In genomic region chr20:20019123-20019522, GRCh38 we compare ENCODE assay signal across 11 cellular contexts. TPM values are rescaled to one million over a fixed set of nuclear protein-coding genes. Genes with fewer than 3 reads are reported as not detected.
DNase-seq lines count a peak whose midpoint lies in the region; ATAC-seq, FAIRE-seq and TF ChIP-seq lines count a peak whose summit lies in the region.
"Had no signal": no experiment of that assay in that cellular context is flagged by ENCODE, and none has a peak within 500 bp of the region (broad histone marks: within the 10 kb centered on the region; RNA-seq: fewer than 3 reads in every experiment).

No MANE protein-coding gene starts in this region.

- no peak overlapping the region for H2BK5ac ChIP-seq in H9 (ENCODE audit: insufficient read length, low read length)

- no peak overlapping the region for H3K18ac ChIP-seq in H9 (ENCODE audit: insufficient read length, low read depth, low read length)

- peaks cover 2% of the 10 kb centered on the region for H3K9me1 ChIP-seq in keratinocyte (ENCODE audit: control insufficient read depth, extremely low read depth, insufficient read depth, low read length)

- no peak overlapping the region for H3T11ph ChIP-seq in H9 (ENCODE audit: low read length)

- H3K79me1 ChIP-seq in H9 (ENCODE audit: insufficient read depth, low read depth, low read length, poor library complexity, severe bottlenecking): peaks cover 6% of the 10 kb centered on the region

- no peak overlapping the region for H2AFZ ChIP-seq in H9 (ENCODE audit: low read length)
- H2AFZ ChIP-seq in keratinocyte (ENCODE audit: control insufficient read depth, low read length): no peak overlapping the region

- H3K27ac Mint-ChIP-seq in H9: no peak overlapping the region; a peak in 1 of 7 replicates
- H3K27ac Mint-ChIP-seq in activated T-helper 1 cell treated with anti-CD3 and anti-CD28 coated beads, Interleukin-12 subunit alpha, Interleukin-12 subunit beta, Interleukin-2, Interleukin-4 antibody, amounts not matched to agents 30 ng/mL and 10 ng/mL and 1 ng/mL, durations not matched to agents 14 hours and 24 hours and 36 hours: no peak overlapping the region

- H3K56ac ChIP-seq in H9 (ENCODE audit: insufficient read length, low read depth, low read length): no peak overlapping the region

- no peak overlapping the region for H2BK120ac ChIP-seq in H9 (ENCODE audit: low read depth, low read length, poor library complexity, severe bottlenecking)

- TF ChIP-seq CTCF in H9 (conservative IDR thresholded peaks at IDR 0.05) (no peak), keratinocyte (optimal IDR thresholded peaks at IDR 0.05 in 1 of 3, IDR thresholded peaks at IDR 0.05 in 1 of 3, conservative IDR thresholded peaks at IDR 0.05 in 1 of 3; ENCODE audit: extremely low read depth in 1 of 3, insufficient read depth in 2 of 3, low read length in 3 of 3) (no peak)

- peaks cover 28 to 68% (median 55%) of the 10 kb centered on the region in 11 experiments; a peak in 20 of 22 replicates for H4K20me1 ChIP-seq in BLaER1 treated with 17β-estradiol and CSF1 and Interleukin-3, amounts not matched to agents 10 nM and 100 nM
- H4K20me1 ChIP-seq in H9 (ENCODE audit: control insufficient read depth, insufficient read depth, insufficient read length) (no peaks in the 10 kb centered on the region), keratinocyte (ENCODE audit: control insufficient read depth, extremely low read depth, insufficient read depth, low read length) (no peaks in the 10 kb centered on the region)

- ATAC-seq in GM19397 (IDR thresholded peaks at IDR 0.05; ENCODE audit: unreplicated experiment): no peak
- ATAC-seq in HG03280 (IDR thresholded peaks at IDR 0.05; ENCODE audit: unreplicated experiment): no peak
- ATAC-seq: pancreas had no signal

- no peaks in the 10 kb centered on the region for H3K27me3 ChIP-seq in BLaER1 treated with 17β-estradiol and CSF1 and Interleukin-3, amounts not matched to agents 10 nM and 100 nM
- H3K27me3 ChIP-seq in H9 (ENCODE audit: insufficient read depth, low read length) (no peaks in the 10 kb centered on the region), keratinocyte (ENCODE audit: control insufficient read depth, extremely low read depth, insufficient read depth, low read length) (no peaks in the 10 kb centered on the region)
- H3K27me3 ChIP-seq: pancreas, SJSA1 had no signal

- no peaks in the 10 kb centered on the region; the same call in 1 of the 2 replicates for H3K27me3 Mint-ChIP-seq in H9 (ENCODE audit: low read depth)
- H3K27me3 Mint-ChIP-seq in activated T-helper 1 cell treated with anti-CD3 and anti-CD28 coated beads, Interleukin-12 subunit alpha, Interleukin-12 subunit beta, Interleukin-2, Interleukin-4 antibody, amounts not matched to agents 30 ng/mL and 10 ng/mL and 1 ng/mL, durations not matched to agents 14 hours and 24 hours and 36 hours (ENCODE audit: insufficient read depth): no peaks in the 10 kb centered on the region

- no peak overlapping the region for H4K8ac ChIP-seq in H9 (replicated peaks; ENCODE audit: insufficient read length, low read depth, low read length)

- peak overlapping the region; percentile 77 to 98 (median 93) for H3K4me2 ChIP-seq in BLaER1 treated with 17β-estradiol and CSF1 and Interleukin-3, amounts not matched to agents 10 nM and 100 nM
- no peak overlapping the region for H3K4me2 ChIP-seq in H9 (ENCODE audit: insufficient read depth, insufficient read length, low read length)
- H3K4me2 ChIP-seq in keratinocyte (ENCODE audit: control insufficient read depth, extremely low read depth, insufficient read depth, low read depth, low read length): peak overlapping the region; percentile 92

- DNase-seq in H9: no peak
- DNase-seq in activated T-helper 1 cell treated with anti-CD3 and anti-CD28 coated beads, Interleukin-12 subunit alpha, Interleukin-12 subunit beta, Interleukin-2, Interleukin-4 antibody, amounts not matched to agents 30 ng/mL and 10 ng/mL and 1 ng/mL, durations not matched to agents 14 hours and 24 hours and 36 hours (ENCODE audit: low spot score): no peak
- peak; percentile 54 for DNase-seq in keratinocyte (ENCODE audit: low read depth, low spot score)
- DNase-seq in NCI-H524 (lab: John Stamatoyannopoulos, UW): no peak
- no peak for DNase-seq in NCI-H1417 treated with DMSO at 0.1 percent for 48 hours (lab: John Stamatoyannopoulos, UW)
- DNase-seq: pancreas had no signal

- H2BK20ac ChIP-seq in H9 (ENCODE audit: low read depth, low read length, poor library complexity, severe bottlenecking): no peak overlapping the region

- no peak overlapping the region for H2BK12ac ChIP-seq in H9 (ENCODE audit: insufficient read length, low read depth, low read length)

- no peaks in the 10 kb centered on the region for H3K9me3 ChIP-seq in BLaER1 treated with 17β-estradiol and CSF1 and Interleukin-3, amounts not matched to agents 10 nM and 100 nM (replicated peaks in 1 of 11)
- H3K9me3 ChIP-seq in H9 (ENCODE audit: control insufficient read depth, low read depth, low read length): no peaks in the 10 kb centered on the region
- no peaks in the 10 kb centered on the region for H3K9me3 ChIP-seq in keratinocyte (ENCODE audit: control insufficient read depth, low read depth, low read length)
- H3K9me3 ChIP-seq: pancreas, SJSA1 had no signal

- no CpG with 5 or more reads among the region's 2 CpGs for WGBS in H9 (ENCODE audit: extremely low coverage, insufficient read length, low lambda C conversion rate)

- no peak overlapping the region for H4K91ac ChIP-seq in H9 (ENCODE audit: insufficient read length, low read depth, low read length)

- H3K4me1 Mint-ChIP-seq in H9: peaks cover 15 to 27% of the 10 kb centered on the region in 2 experiments
- peaks cover 54% of the 10 kb centered on the region for H3K4me1 Mint-ChIP-seq in activated T-helper 1 cell treated with anti-CD3 and anti-CD28 coated beads, Interleukin-12 subunit alpha, Interleukin-12 subunit beta, Interleukin-2, Interleukin-4 antibody, amounts not matched to agents 30 ng/mL and 10 ng/mL and 1 ng/mL, durations not matched to agents 14 hours and 24 hours and 36 hours (ENCODE audit: low read depth)

- H3K9ac ChIP-seq in BLaER1 treated with 17β-estradiol and CSF1 and Interleukin-3, amounts not matched to agents 10 nM and 100 nM: peak overlapping the region in 10 of 11 experiments; percentile 89 to 97 (median 95); a peak in 16 of 22 replicates
- no peak overlapping the region for H3K9ac ChIP-seq in H9 (ENCODE audit: extremely low read depth, insufficient read length, low read length)
- peak overlapping the region; percentile 95 for H3K9ac ChIP-seq in keratinocyte (ENCODE audit: control insufficient read depth, extremely low read depth, insufficient read depth, low read length)

- no peak overlapping the region for H4K5ac ChIP-seq in H9 (ENCODE audit: insufficient read length, low read depth, low read length)

- H3K23me2 ChIP-seq in H9 (ENCODE audit: insufficient read length, low read depth, low read length, poor library complexity, severe bottlenecking): no peaks in the 10 kb centered on the region

- peak overlapping the region; percentile 39 to 83; a peak in 4 of 5 replicates for H3K4me3 Mint-ChIP-seq in H9
- peak overlapping the region; percentile 90 for H3K4me3 Mint-ChIP-seq in activated T-helper 1 cell treated with anti-CD3 and anti-CD28 coated beads, Interleukin-12 subunit alpha, Interleukin-12 subunit beta, Interleukin-2, Interleukin-4 antibody, amounts not matched to agents 30 ng/mL and 10 ng/mL and 1 ng/mL, durations not matched to agents 14 hours and 24 hours and 36 hours

- no peaks in the 10 kb centered on the region for H3K9me3 Mint-ChIP-seq in H9
- no peaks in the 10 kb centered on the region for H3K9me3 Mint-ChIP-seq in activated T-helper 1 cell treated with anti-CD3 and anti-CD28 coated beads, Interleukin-12 subunit alpha, Interleukin-12 subunit beta, Interleukin-2, Interleukin-4 antibody, amounts not matched to agents 30 ng/mL and 10 ng/mL and 1 ng/mL, durations not matched to agents 14 hours and 24 hours and 36 hours

- peak; percentile 81 for FAIRE-seq in keratinocyte (lab: Jason Lieb, UNC)
- FAIRE-seq: endometrium, pancreas had no signal

- H3K23ac ChIP-seq in H9 (ENCODE audit: insufficient read length, low read depth, low read length): no peak overlapping the region

- intact Hi-C loops in activated T-helper 1 cell treated with anti-CD3 and anti-CD28 coated beads, Interleukin-12 subunit alpha, Interleukin-12 subunit beta, Interleukin-2, Interleukin-4 antibody, amounts not matched to agents 30 ng/mL and 10 ng/mL and 1 ng/mL, durations not matched to agents 14 hours and 24 hours and 36 hours (cut with micrococcal nuclease): loop anchor here (10.0 kb wide), 3 partner anchors 476 to 1884 kb away; partner anchors contain the start of genes KAT14 and PET117

- H3K4me1 ChIP-seq in BLaER1 treated with 17β-estradiol and CSF1 and Interleukin-3, amounts not matched to agents 10 nM and 100 nM: peaks cover 54 to 80% (median 71%) of the 10 kb centered on the region in 10 experiments
- peaks cover 2% of the 10 kb centered on the region; the same call in 1 of the 2 replicates for H3K4me1 ChIP-seq in H9 (ENCODE audit: insufficient read depth, low read length)
- peaks cover 19% of the 10 kb centered on the region for H3K4me1 ChIP-seq in keratinocyte (ENCODE audit: control insufficient read depth, extremely low read depth, insufficient read depth, low read length)

- peak overlapping the region; percentile 82 to 99 (median 94); a peak in 17 of 20 replicates for H3K4me3 ChIP-seq in BLaER1 treated with 17β-estradiol and CSF1 and Interleukin-3, amounts not matched to agents 10 nM and 100 nM
- H3K4me3 ChIP-seq in keratinocyte (ENCODE audit: control insufficient read depth in 2 of 3, extremely low read depth in 1 of 3, insufficient read depth in 2 of 3, low read depth in 1 of 3, low read length in 3 of 3): peak overlapping the region in 2 of 3 experiments; percentile 92 to 96
- H3K4me3 ChIP-seq: SJSA1 had no signal

- H3K14ac ChIP-seq in H9 (ENCODE audit: insufficient read depth, low read length): no peak overlapping the region

- H2BK15ac ChIP-seq in H9 (ENCODE audit: low read depth, low read length): no peak overlapping the region

- dilution Hi-C loops in keratinocyte (cut with MboI; ENCODE audit: extremely low pct_ligation_motif_present, low sequenced_read_pairs): no loop called here

- no peak overlapping the region for H3K4ac ChIP-seq in H9 (ENCODE audit: low read depth, low read length)

- H3K36me3 Mint-ChIP-seq in H9 (ENCODE audit: insufficient read depth in 1 of 3, low read depth in 3 of 3): peaks cover 0 to 12% (median 9%) of the 10 kb centered on the region in 3 experiments; a peak in 5 of 7 replicates
- H3K36me3 Mint-ChIP-seq in activated T-helper 1 cell treated with anti-CD3 and anti-CD28 coated beads, Interleukin-12 subunit alpha, Interleukin-12 subunit beta, Interleukin-2, Interleukin-4 antibody, amounts not matched to agents 30 ng/mL and 10 ng/mL and 1 ng/mL, durations not matched to agents 14 hours and 24 hours and 36 hours (ENCODE audit: low read depth): peaks cover 14% of the 10 kb centered on the region

- peaks cover 24 to 56% (median 50%) of the 10 kb centered on the region in 11 experiments for H3K36me3 ChIP-seq in BLaER1 treated with 17β-estradiol and CSF1 and Interleukin-3, amounts not matched to agents 10 nM and 100 nM
- peaks cover 8 to 32% of the 10 kb centered on the region in 2 experiments for H3K36me3 ChIP-seq in keratinocyte (ENCODE audit: control insufficient read depth in 2 of 2, extremely low read depth in 1 of 2, insufficient read depth in 2 of 2, low read length in 2 of 2)
- H3K36me3 ChIP-seq: pancreas had no signal

- H2AK5ac ChIP-seq in H9 (ENCODE audit: insufficient read length, low read length): no peak overlapping the region

- peak overlapping the region in 7 of 11 experiments; percentile 89 to 95 (median 91); a peak in 10 of 22 replicates for H3K27ac ChIP-seq in BLaER1 treated with 17β-estradiol and CSF1 and Interleukin-3, amounts not matched to agents 10 nM and 100 nM
- no peak overlapping the region for H3K27ac ChIP-seq in H9 (ENCODE audit: insufficient read length, low read depth, low read length)
- H3K27ac ChIP-seq in keratinocyte (ENCODE audit: control insufficient read depth, insufficient read depth, low read length): peak overlapping the region; percentile 85
- H3K27ac ChIP-seq: pancreas, SJSA1 had no signal

- H3K79me2 ChIP-seq in H9 (ENCODE audit: insufficient read depth, low read length) (peaks cover 11% of the 10 kb centered on the region; the same call in 1 of the 2 replicates), keratinocyte (ENCODE audit: control insufficient read depth, insufficient read depth, low read length) (peaks cover 70% of the 10 kb centered on the region)

RNA-seq across cellular contexts. Expression of gene NAA20, which starts 2.0 kb away (rescaled TPM):
- total RNA-seq in H9 (2021): 46.4 and 48.1 TPM in 2 replicates
- total RNA-seq in activated T-helper 1 cell treated with anti-CD3 and anti-CD28 coated beads, Interleukin-12 subunit alpha, Interleukin-12 subunit beta, Interleukin-2, Interleukin-4 antibody, amounts not matched to agents 30 ng/mL and 10 ng/mL and 1 ng/mL, durations not matched to agents 14 hours and 24 hours and 36 hours: 86.3 and 89.9 TPM in 2 replicates
- polyA plus RNA-seq in keratinocyte: 114 to 204 TPM (median 126 TPM) in 3 replicates
- polyA plus RNA-seq in keratinocyte (2011; ENCODE audit: low read depth): 56.6 TPM
- 99.3 and 174 TPM in 2 replicates for polyA plus RNA-seq in keratinocyte (2011; cell fraction: cytosol; rRNA removed)
- 69.8 and 104 TPM in 2 replicates for polyA plus RNA-seq in keratinocyte (2011; cell fraction: nucleus; rRNA removed)
- 114 and 120 TPM in 2 replicates for polyA plus RNA-seq in keratinocyte (2012; ENCODE audit: low replicate concordance)
- 17.5 to 64.3 TPM (median 32.5 TPM) in 3 replicates for polyA minus RNA-seq in keratinocyte
- 47.4 TPM for polyA minus RNA-seq in keratinocyte (2011; cell fraction: cytosol; rRNA and poly(A)+ RNA removed)
- polyA minus RNA-seq in keratinocyte (2011; cell fraction: nucleus; rRNA and poly(A)+ RNA removed): 24.8 and 28.8 TPM in 2 replicates

RNA-seq across cellular contexts. Expression of gene CRNKL1, which starts 33.1 kb away (rescaled TPM):
- total RNA-seq in H9 (2021): 26.6 and 30.2 TPM in 2 replicates
- total RNA-seq in activated T-helper 1 cell treated with anti-CD3 and anti-CD28 coated beads, Interleukin-12 subunit alpha, Interleukin-12 subunit beta, Interleukin-2, Interleukin-4 antibody, amounts not matched to agents 30 ng/mL and 10 ng/mL and 1 ng/mL, durations not matched to agents 14 hours and 24 hours and 36 hours: 23.9 and 24.1 TPM in 2 replicates
- polyA plus RNA-seq in keratinocyte: 6.1 to 11.0 TPM (median 9.4 TPM) in 3 replicates
- polyA plus RNA-seq in keratinocyte (2011; ENCODE audit: low read depth): 16.9 TPM
- 5.7 and 9.1 TPM in 2 replicates for polyA plus RNA-seq in keratinocyte (2011; cell fraction: cytosol; rRNA removed)
- polyA plus RNA-seq in keratinocyte (2011; cell fraction: nucleus; rRNA removed): 7.7 and 11.5 TPM in 2 replicates
- 12.4 and 15.7 TPM in 2 replicates for polyA plus RNA-seq in keratinocyte (2012; ENCODE audit: low replicate concordance)
- 2.5 to 10.4 TPM (median 4.9 TPM) in 3 replicates for polyA minus RNA-seq in keratinocyte
- 6.1 TPM for polyA minus RNA-seq in keratinocyte (2011; cell fraction: cytosol; rRNA and poly(A)+ RNA removed)
- 5.1 and 7.7 TPM in 2 replicates for polyA minus RNA-seq in keratinocyte (2011; cell fraction: nucleus; rRNA and poly(A)+ RNA removed)

RNA-seq across cellular contexts. Expression of gene CFAP61, which starts 33.2 kb away (rescaled TPM):
- 0.44 TPM in 1 of 2 replicates, not detected in the other for total RNA-seq in H9 (2021)
- not detected in 2 replicates for total RNA-seq in activated T-helper 1 cell treated with anti-CD3 and anti-CD28 coated beads, Interleukin-12 subunit alpha, Interleukin-12 subunit beta, Interleukin-2, Interleukin-4 antibody, amounts not matched to agents 30 ng/mL and 10 ng/mL and 1 ng/mL, durations not matched to agents 14 hours and 24 hours and 36 hours
- polyA plus RNA-seq in keratinocyte: 0.15 to 0.61 TPM (median 0.25 TPM) in 3 replicates
- polyA plus RNA-seq in keratinocyte (2011; ENCODE audit: low read depth): not detected
- polyA plus RNA-seq in keratinocyte (2011; cell fraction: cytosol; rRNA removed): 0.07 and 0.19 TPM in 2 replicates
- polyA plus RNA-seq in keratinocyte (2011; cell fraction: nucleus; rRNA removed): 0.11 and 0.45 TPM in 2 replicates
- polyA plus RNA-seq in keratinocyte (2012; ENCODE audit: low replicate concordance): not detected in 2 replicates
- polyA minus RNA-seq in keratinocyte: 1.6 TPM in 1 of 3 replicates, not detected in the others
- polyA minus RNA-seq in keratinocyte (2011; cell fraction: cytosol; rRNA and poly(A)+ RNA removed): not detected
- not detected in 2 replicates for polyA minus RNA-seq in keratinocyte (2011; cell fraction: nucleus; rRNA and poly(A)+ RNA removed)
- total RNA-seq: SJSA1 had no signal
